ENCODE assay signal across 2 cellular contexts in genomic region chr2:91856971-91857370, GRCh38.
DNase-seq lines count a peak whose midpoint lies in the region; ATAC-seq, FAIRE-seq and TF ChIP-seq lines count a peak whose summit lies in the region.
"Not testable (repeated sequence)": the region's sequence is repeated elsewhere in the genome, so short reads cannot be mapped to it uniquely, and the experiment has no call there.

No MANE protein-coding gene starts in this region.

- DNase-seq in activated CD4-positive, alpha-beta T cell treated with anti-CD3 and anti-CD28 coated beads, Interleukin-2, amount 10 ng/mL, durations not matched to agents 24 days and 14 days, result peak; percentile 7
- not testable (repeated sequence) for DNase-seq in K562 (ENCODE audit: extremely low read depth in 1 of 4, low spot score in 3 of 4)

- not testable (repeated sequence) for ATAC-seq in K562

- 0% methylated on average over 1 of the region's 1 CpG for WGBS in K562 (ENCODE audit: insufficient coverage, low coverage, missing lambda C conversion rate)

- H4K20me1 ChIP-seq in K562 (replicated peaks; ENCODE audit: control insufficient read depth, insufficient read depth, low read length), result not testable (repeated sequence)

- H3K9me3 ChIP-seq in K562 (replicated peaks; ENCODE audit: control insufficient read depth, insufficient read depth, low read depth, low read length), result not testable (repeated sequence)

- H3K36me3 Mint-ChIP-seq in activated CD4-positive, alpha-beta T cell treated with anti-CD3 and anti-CD28 coated beads, Interleukin-2, amount 10 ng/mL, durations not matched to agents 24 days and 14 days (ENCODE audit: low read depth), result not testable (repeated sequence)

- H3K27ac Mint-ChIP-seq in activated CD4-positive, alpha-beta T cell treated with anti-CD3 and anti-CD28 coated beads, Interleukin-2, amount 10 ng/mL, durations not matched to agents 24 days and 14 days, result not testable (repeated sequence)

- H3K27ac ChIP-seq in K562 (ENCODE audit: extremely low read depth, low read depth, low read length), result not testable (repeated sequence)

- H3K36me3 ChIP-seq in K562 (ENCODE audit: control insufficient read depth, insufficient read depth, low read length), result not testable (repeated sequence)

- H3K9me3 Mint-ChIP-seq in activated CD4-positive, alpha-beta T cell treated with anti-CD3 and anti-CD28 coated beads, Interleukin-2, amount 10 ng/mL, durations not matched to agents 24 days and 14 days, result not testable (repeated sequence)

- not testable (repeated sequence) for H3K27me3 Mint-ChIP-seq in activated CD4-positive, alpha-beta T cell treated with anti-CD3 and anti-CD28 coated beads, Interleukin-2, amount 10 ng/mL, durations not matched to agents 24 days and 14 days

- H3K79me2 ChIP-seq in K562 (ENCODE audit: control insufficient read depth, insufficient read depth, low read length), result not testable (repeated sequence)

- H2AFZ ChIP-seq in K562 (ENCODE audit: low read depth, low read length), result not testable (repeated sequence)

- not testable (repeated sequence) for TF ChIP-seq RAD21 in K562 (CRISPR knock-in tag; conservative IDR thresholded peaks at IDR 0.05 in 1 of 2, IDR thresholded peaks at IDR 0.05 in 1 of 2)

- TF ChIP-seq EP300 in K562 (IDR thresholded peaks at IDR 0.05; ENCODE audit: low read length), result not testable (repeated sequence)

- H3K4me3 ChIP-seq in K562, result not testable (repeated sequence)

- not testable (repeated sequence) for FAIRE-seq in K562 (lab: Jason Lieb, UNC)

- TF ChIP-seq POLR2A in K562 (conservative IDR thresholded peaks at IDR 0.05), result not testable (repeated sequence)

- not testable (repeated sequence) for TF ChIP-seq CTCF in K562 (IDR thresholded peaks at IDR 0.05 in 2 of 3, conservative IDR thresholded peaks at IDR 0.05 in 1 of 3; ENCODE audit: insufficient read depth in 2 of 3, low read depth in 1 of 3, low read length in 3 of 3)

- not testable (repeated sequence) for H3K9me1 ChIP-seq in K562 (ENCODE audit: control insufficient read depth, insufficient read depth, low read length)

- BruUV-seq in K562 (replicated peaks; lab: Mats Ljungman, UMichigan), result not testable (repeated sequence)

- not testable (repeated sequence) for H3K4me1 Mint-ChIP-seq in activated CD4-positive, alpha-beta T cell treated with anti-CD3 and anti-CD28 coated beads, Interleukin-2, amount 10 ng/mL, durations not matched to agents 24 days and 14 days

- POLR2A ChIA-PET in K562 (lab: Yijun Ruan, JAX), result not testable (repeated sequence)

- H3K4me2 ChIP-seq in K562 (ENCODE audit: insufficient read depth, low read length), result not testable (repeated sequence)

- not testable (repeated sequence) for H3K9ac ChIP-seq in K562 (ENCODE audit: insufficient read depth in 1 of 2, low read depth in 2 of 2, low read length in 2 of 2)

- intact Hi-C loops in activated CD4-positive, alpha-beta T cell treated with anti-CD3 and anti-CD28 coated beads, Interleukin-2, amount 10 ng/mL, durations not matched to agents 24 days and 14 days (cut with micrococcal nuclease); K562 (cut with micrococcal nuclease): not testable (repeated sequence)

- CTCF ChIA-PET in K562 (lab: Yijun Ruan, JAX; ENCODE audit: low intra/inter-chr PET ratio), result not testable (repeated sequence)

- not testable (repeated sequence) for H3K4me3 Mint-ChIP-seq in activated CD4-positive, alpha-beta T cell treated with anti-CD3 and anti-CD28 coated beads, Interleukin-2, amount 10 ng/mL, durations not matched to agents 24 days and 14 days

- not testable (repeated sequence) for H3K4me1 ChIP-seq in K562 (replicated peaks in 1 of 2; ENCODE audit: control insufficient read depth in 2 of 2, insufficient read depth in 2 of 2, low read length in 2 of 2)

- not testable (repeated sequence) for H3K27me3 ChIP-seq in K562 (ENCODE audit: control insufficient read depth in 2 of 2, insufficient read depth in 2 of 2, low read length in 2 of 2)

- in situ Hi-C loops in K562 (cut with MboI), result not testable (repeated sequence)

TF ChIP-seq in K562, 482 proteins besides CTCF, POLR2A, EP300 and RAD21:
- peak; percentile 82 for TF ChIP-seq NR2C1 (IDR thresholded peaks at IDR 0.05)
- peak; percentile 71 for TF ChIP-seq NR2C1 (tag; IDR thresholded peaks at IDR 0.05)
- TF ChIP-seq NR2C2 (CRISPR knock-in tag; IDR thresholded peaks at IDR 0.05), result not testable (repeated sequence)
- TF ChIP-seq NR2C2 (tag; IDR thresholded peaks at IDR 0.05), result peak; percentile 32; the same call in 1 of the 2 replicates
TF ChIP-seq in K562: peak in this region for 2; not testable (repeated sequence) for 480.
